8 cellular contexts compared by ENCODE assay signal in genomic region chr3:141737828-141738635, GRCh38. TPM values are rescaled to one million over a fixed set of nuclear protein-coding genes. Genes with fewer than 3 reads are reported as not detected.
A peak's percentile ranks its signal among the peaks of the same experiment; 100 is the strongest.
DNase-seq lines count a peak whose midpoint lies in the region; ATAC-seq and TF ChIP-seq lines count a peak whose summit lies in the region.

RNF7 (plus strand) TSS chr3:141738298; CDS start chr3:141738342, 44 bp downstream.

- H3K9me3 Mint-ChIP-seq in activated naive CD4-positive, alpha-beta T cell treated with anti-CD3 and anti-CD28 coated beads, Interleukin-2, amount 50 U/mL, for 72 hours, result no peaks in the 10 kb centered on the region

- TF ChIP-seq CTCF in GM12864 (IDR thresholded peaks at IDR 0.05; ENCODE audit: low read depth, low read length, missing control alignments) (peak; percentile 89), osteoblast (IDR thresholded peaks at IDR 0.05; ENCODE audit: extremely low read depth, low read depth, low read length) (peak; percentile 83), thoracic aorta (IDR thresholded peaks at IDR 0.05) (peak; percentile 76)

- H3K4me2 ChIP-seq in osteoblast (ENCODE audit: insufficient read depth, low read length), result peak within 1 kb of the TSS; percentile 85

- H3K27ac ChIP-seq in osteoblast (ENCODE audit: low read depth, low read length) (peak within 1 kb of the TSS; percentile 93), thoracic aorta (peak within 1 kb of the TSS; percentile 94)

- ATAC-seq in HG02623 (IDR thresholded peaks at IDR 0.05; ENCODE audit: unreplicated experiment), result peak; percentile 91
- peak; percentile 96 to 97 for ATAC-seq in activated naive CD4-positive, alpha-beta T cell treated with anti-CD3 and anti-CD28 coated beads, Interleukin-2, amount 50 U/mL, for 72 hours
- ATAC-seq in thoracic aorta (ENCODE audit: insufficient number of reproducible peaks, low FRiP score, low read depth), result peak; percentile 82

- peaks cover 48% of the 10 kb centered on the region for H3K79me2 ChIP-seq in osteoblast (ENCODE audit: insufficient read depth, low read length)

- H3K36me3 ChIP-seq in osteoblast (ENCODE audit: insufficient read depth, low read length) (peaks cover 6% of the 10 kb centered on the region), thoracic aorta (no peaks in the 10 kb centered on the region)

- H3K9me3 ChIP-seq in osteoblast (ENCODE audit: low read depth, low read length) (no peaks in the 10 kb centered on the region), thoracic aorta (no peaks in the 10 kb centered on the region)

- DNase-seq in GM12864 (ENCODE audit: low read depth), result peak; percentile 86
- peak; percentile 92 for DNase-seq in NCI-H1092 treated with DMSO at 0.1 percent for 48 hours (lab: John Stamatoyannopoulos, UW)
- DNase-seq in SKM-1 (lab: John Stamatoyannopoulos, UW; ENCODE audit: unreplicated experiment), result peak; percentile 78
- peak; percentile 96 to 97 for DNase-seq in activated naive CD4-positive, alpha-beta T cell treated with anti-CD3 and anti-CD28 coated beads, Interleukin-2, amount 50 U/mL, for 72 hours (ENCODE audit: low spot score in 2 of 2)
- peak; percentile 96 for DNase-seq in glomerular visceral epithelial cell (ENCODE audit: extremely low spot score)
- DNase-seq in osteoblast (ENCODE audit: insufficient read length, low spot score, missing footprints), result peak; percentile 98
- DNase-seq in thoracic aorta (ENCODE audit: low spot score), result peak; percentile 62

- H3K4me3 ChIP-seq in GM12864 (ENCODE audit: low read depth, low read length) (peak within 1 kb of the TSS; percentile 100), osteoblast (ENCODE audit: insufficient read depth, low read length) (peak within 1 kb of the TSS; percentile 93), thoracic aorta (peak within 1 kb of the TSS; percentile 82)

- peaks cover 14 to 15% of the 10 kb centered on the region in 2 donors for H3K36me3 Mint-ChIP-seq in activated naive CD4-positive, alpha-beta T cell treated with anti-CD3 and anti-CD28 coated beads, Interleukin-2, amount 50 U/mL, for 72 hours

- H2AFZ ChIP-seq in osteoblast (ENCODE audit: low read length), result peak within 1 kb of the TSS; percentile 98

- peaks cover 16% of the 10 kb centered on the region for H4K20me1 ChIP-seq in osteoblast (ENCODE audit: insufficient read depth, low read length)

- H3K4me1 ChIP-seq in osteoblast (ENCODE audit: insufficient read depth, low read length) (peaks cover 20% of the 10 kb centered on the region), thoracic aorta (ENCODE audit: control insufficient read depth in 1 of 2, low read depth in 2 of 2) (peaks cover 31 to 35% of the 10 kb centered on the region in 2 donors)

- no peaks in the 10 kb centered on the region for H3K27me3 ChIP-seq in osteoblast (ENCODE audit: insufficient read depth, low read length)
- H3K27me3 ChIP-seq in thoracic aorta (replicated peaks; ENCODE audit: insufficient read depth), result no peaks in the 10 kb centered on the region

- peak within 1 kb of the TSS; percentile 97 to 99 for H3K27ac Mint-ChIP-seq in activated naive CD4-positive, alpha-beta T cell treated with anti-CD3 and anti-CD28 coated beads, Interleukin-2, amount 50 U/mL, for 72 hours

RNA-seq across cellular contexts. Expression of gene RNF7, which starts in this region (rescaled TPM):
- total RNA-seq in activated naive CD4-positive, alpha-beta T cell treated with anti-CD3 and anti-CD28 coated beads, Interleukin-2, amount 50 U/mL, for 72 hours, result 10 to 100 TPM; 50.8 to 76.9 TPM
- 48.1 and 52.2 TPM in 2 replicates for total RNA-seq in osteoblast
- 10 to 100 TPM; 53.9 to 54.7 TPM for total RNA-seq in thoracic aorta

Comparison
In these comparisons a context has a peak if more than half of its experiments do, and no peak if none do; other contexts are left out.
1. Peak in every context shown above with its lines: DNase-seq, ATAC-seq, H3K4me3 ChIP-seq and H3K27ac ChIP-seq.